19 cellular contexts compared by ENCODE assay signal in genomic region chr14:38971258-38971921, GRCh38.
DNase-seq lines count a peak whose midpoint lies in the region; ATAC-seq, FAIRE-seq and TF ChIP-seq lines count a peak whose summit lies in the region.
"Had no signal": no experiment of that assay in that cellular context is flagged by ENCODE, and none has a peak within 500 bp of the region (broad histone marks: within the 10 kb centered on the region; RNA-seq: fewer than 3 reads in every experiment).

No MANE protein-coding gene starts in this region.

- TF ChIP-seq POLR2A in A549 (IDR thresholded peaks at IDR 0.05; ENCODE audit: low read length) = no peak

- no peak for TF ChIP-seq CTCF in A549 (IDR thresholded peaks at IDR 0.05)
- no peak for TF ChIP-seq CTCF in foreskin keratinocyte (conservative IDR thresholded peaks at IDR 0.05)
- TF ChIP-seq CTCF in upper lobe of right lung (IDR thresholded peaks at IDR 0.05) = no peak
- no peak for TF ChIP-seq CTCF in RWPE1 (conservative IDR thresholded peaks at IDR 0.05; ENCODE audit: low read depth)

- ATAC-seq in A549 (peak; percentile 64; a peak in 5 of 6 replicates), foreskin keratinocyte (peak; percentile 51), GM21717 (IDR thresholded peaks at IDR 0.05; ENCODE audit: unreplicated experiment) (no peak), upper lobe of right lung (no peak)
- ATAC-seq: T-helper 17 cell had no signal

- H3K9me3 ChIP-seq in A549 = no peaks in the 10 kb centered on the region
- no peaks in the 10 kb centered on the region for H3K9me3 ChIP-seq in upper lobe of right lung

- H3K4me3 ChIP-seq in A549 (no peak overlapping the region), upper lobe of right lung (no peak overlapping the region)

- no peaks in the 10 kb centered on the region for H3K27me3 ChIP-seq in foreskin keratinocyte
- H3K27me3 ChIP-seq in upper lobe of right lung = no peaks in the 10 kb centered on the region

- CTCF ChIA-PET in A549 (lab: Yijun Ruan, JAX) = interaction anchor here (0.6 to 1.2 kb wide), 2 partner anchors 10 to 363 kb away, joined by 3 read pairs; no protein-coding TSS in a partner anchor
- CTCF ChIA-PET in RWPE1 (lab: Yijun Ruan, JAX) = no interaction called here

- intact Hi-C loops in upper lobe of right lung (cut with DNase I) = no loop called here

- DNase-seq in A549 (ENCODE audit: low read depth in 1 of 2, low spot score in 1 of 2) (no peak), DMS 273 treated with DMSO at 0.1 percent for 48 hours (lab: John Stamatoyannopoulos, UW) (peak; percentile 58), NCI-H524 treated with DMSO at 0.1 percent for 48 hours (lab: John Stamatoyannopoulos, UW) (peak; percentile 54), foreskin keratinocyte (no peak), upper lobe of right lung (no peak), NCI-H748 (lab: John Stamatoyannopoulos, UW; ENCODE audit: unreplicated experiment) (no peak), RWPE1 (ENCODE audit: low spot score) (no peak)
- DNase-seq: CD4-positive, CD25-positive, alpha-beta regulatory T cell; Kasumi-1; NCI-H187; NCI-H2107; NCI-H748 treated with DMSO at 0.1 percent for 48 hours; OCI-M1; SHP77; T-helper 17 cell had no signal

- POLR2A ChIA-PET in A549 (lab: Yijun Ruan, JAX) = no interaction called here
- POLR2A ChIA-PET in RWPE1 (lab: Yijun Ruan, JAX; ENCODE audit: low non-redundant PET) = no interaction called here

- H3K4me1 ChIP-seq in A549 (no peaks in the 10 kb centered on the region), foreskin keratinocyte (no peaks in the 10 kb centered on the region), upper lobe of right lung (no peaks in the 10 kb centered on the region)

- H3K36me3 ChIP-seq in upper lobe of right lung = no peaks in the 10 kb centered on the region

- FAIRE-seq in A549 (lab: Jason Lieb, UNC) = no peak
- FAIRE-seq: G401.6, GM12892, H54 had no signal

- no peak for TF ChIP-seq RAD21 in A549 (conservative IDR thresholded peaks at IDR 0.05 in 1 of 2, IDR thresholded peaks at IDR 0.05 in 1 of 2)

- no peak overlapping the region for H3K27ac ChIP-seq in A549
- H3K27ac ChIP-seq in foreskin keratinocyte = no peak overlapping the region
- no peak overlapping the region for H3K27ac ChIP-seq in upper lobe of right lung
- H3K27ac ChIP-seq in RWPE1 = no peak overlapping the region

- TF ChIP-seq EP300 in A549 (IDR thresholded peaks at IDR 0.05) = no peak

- no peak overlapping the region for H3K4me2 ChIP-seq in A549

- 63% methylated on average over 9 of the region's 9 CpGs for WGBS in A549 (ENCODE audit: missing lambda C conversion rate)

TF ChIP-seq in A549, 52 proteins besides CTCF, POLR2A, EP300 and RAD21:
- TF ChIP-seq ELK1 (IDR thresholded peaks at IDR 0.05; ENCODE audit: low read depth, low read length) = no peak
- no peak for TF ChIP-seq HOXB5 (CRISPR knock-in tag; IDR thresholded peaks at IDR 0.05)
- TF ChIP-seq REST (IDR thresholded peaks at IDR 0.05) = no peak
- TF ChIP-seq FOXS1 (CRISPR knock-in tag; IDR thresholded peaks at IDR 0.05) = no peak
- no peak for TF ChIP-seq RFX5 (IDR thresholded peaks at IDR 0.05)
- TF ChIP-seq CBX2 (IDR thresholded peaks at IDR 0.05; ENCODE audit: borderline replicate concordance, low read depth) = no peak
- no peak for TF ChIP-seq ZNF302 (CRISPR knock-in tag; IDR thresholded peaks at IDR 0.05)
- no peak for TF ChIP-seq NFE2L2 (conservative IDR thresholded peaks at IDR 0.05; ENCODE audit: low read length)
- no peak for TF ChIP-seq FOSL2 (IDR thresholded peaks at IDR 0.05)
- TF ChIP-seq FOSL2 (CRISPR knock-in tag; IDR thresholded peaks at IDR 0.05) = no peak
- no peak for TF ChIP-seq JUNB (IDR thresholded peaks at IDR 0.05)
- TF ChIP-seq RARB (CRISPR knock-in tag; IDR thresholded peaks at IDR 0.05) = no peak
- no peak for TF ChIP-seq SMC3 (IDR thresholded peaks at IDR 0.05)
- TF ChIP-seq ZC3H11A (IDR thresholded peaks at IDR 0.05) = no peak
- TF ChIP-seq HEYL (CRISPR knock-in tag; IDR thresholded peaks at IDR 0.05) = no peak
- no peak for TF ChIP-seq CBX8 (IDR thresholded peaks at IDR 0.05)
- TF ChIP-seq EHF (CRISPR knock-in tag; IDR thresholded peaks at IDR 0.05) = no peak
- TF ChIP-seq RCOR1 (IDR thresholded peaks at IDR 0.05; ENCODE audit: low read depth, low read length) = no peak
- no peak for TF ChIP-seq ZFP36 (IDR thresholded peaks at IDR 0.05; ENCODE audit: borderline replicate concordance, partially characterized antibody)

Comparison
In these comparisons a context has a peak if more than half of its experiments do, and no peak if none do; other contexts are left out.
1. ATAC-seq: peak in A549 (2 of 2) and foreskin keratinocyte (single experiment); none in GM21717 (single experiment) and upper lobe of right lung (single experiment).
2. DNase-seq: peak in DMS 273 treated with DMSO at 0.1 percent for 48 hours (single experiment) and NCI-H524 treated with DMSO at 0.1 percent for 48 hours (single experiment); none in A549 (0 of 2), foreskin keratinocyte (0 of 2), upper lobe of right lung (single experiment), NCI-H748 (single experiment) and RWPE1 (single experiment).